20 cellular contexts compared by ENCODE assay signal in genomic region chr2:195308163-195308562, GRCh38.
DNase-seq lines count a peak whose midpoint lies in the region; ATAC-seq, FAIRE-seq and TF ChIP-seq lines count a peak whose summit lies in the region.
"Had no signal": no experiment of that assay in that cellular context is flagged by ENCODE, and none has a peak within 500 bp of the region (broad histone marks: within the 10 kb centered on the region; RNA-seq: fewer than 3 reads in every experiment).

No MANE protein-coding gene starts in this region.

- TF ChIP-seq CTCF in A549 (IDR thresholded peaks at IDR 0.05) = no peak

- WGBS in A549 (ENCODE audit: missing lambda C conversion rate) = 0% methylated on average over 1 of the region's 1 CpG

- no peak overlapping the region for H3K27ac ChIP-seq in A549
- H3K27ac ChIP-seq: BLaER1, HL-60 had no signal

- ATAC-seq in A549 (peak in 1 of 2 experiments; percentile 57; a peak in 2 of 6 replicates), GM21447 (IDR thresholded peaks at IDR 0.05; ENCODE audit: unreplicated experiment) (no peak)
- ATAC-seq: GM12878, K562 had no signal

- DNase-seq in A549 (ENCODE audit: low read depth in 1 of 2, low spot score in 1 of 2) (no peak), LoVo (ENCODE audit: low spot score) (peak; percentile 14), urothelium cell line (ENCODE audit: low spot score) (no peak), NCI-H69 (lab: John Stamatoyannopoulos, UW) (no peak), occipital lobe (lab: John Stamatoyannopoulos, UW) (no peak)
- DNase-seq: Calu3; CD4-positive, alpha-beta memory T cell; DMS79 treated with DMSO at 0.1 percent for 48 hours; HCEC 1CT; IMR-90 had no signal

- CTCF ChIA-PET in A549 (lab: Yijun Ruan, JAX) = interaction anchor here (0.6 kb wide), 1 partner anchor 441 kb away, joined by 3 read pairs; no protein-coding TSS in a partner anchor

- peak overlapping the region; percentile 45 for H3K4me2 ChIP-seq in A549
- H3K4me2 ChIP-seq: BLaER1 had no signal

- TF ChIP-seq RAD21 in A549 (conservative IDR thresholded peaks at IDR 0.05 in 1 of 2, IDR thresholded peaks at IDR 0.05 in 1 of 2) = no peak

- no peak for FAIRE-seq in A549 (lab: Jason Lieb, UNC)
- peak; percentile 33 for FAIRE-seq in endometrium (lab: Jason Lieb, UNC)
- peak; percentile 37 for FAIRE-seq in urothelium cell line (lab: Jason Lieb, UNC)
- FAIRE-seq: A204.1, GM12878, GM19239, H54, K562 had no signal

- H3K9me3 ChIP-seq in A549 = no peaks in the 10 kb centered on the region
- H3K9me3 ChIP-seq: BLaER1 had no signal

- H3K4me3 ChIP-seq in A549 = no peak overlapping the region
- H3K4me3 ChIP-seq: BLaER1, GM12878, GM23338, K562 had no signal

- H3K4me1 ChIP-seq in A549 = peaks cover 19% of the 10 kb centered on the region

- no peak for TF ChIP-seq POLR2A in A549 (IDR thresholded peaks at IDR 0.05; ENCODE audit: low read length)

- POLR2A ChIA-PET in A549 (lab: Yijun Ruan, JAX) = no interaction called here

- TF ChIP-seq EP300 in A549 (IDR thresholded peaks at IDR 0.05) = no peak

TF ChIP-seq in A549, 52 proteins besides CTCF, POLR2A, EP300 and RAD21:
- TF ChIP-seq PHF8 (IDR thresholded peaks at IDR 0.05; ENCODE audit: borderline replicate concordance, low read depth) (no peak), JUNB (IDR thresholded peaks at IDR 0.05) (0 out of 2 replicates have a peak, but pooled peaks have one; percentile 27), BCL3 (IDR thresholded peaks at IDR 0.05) (0 out of 3 replicates have a peak, but pooled peaks have one; percentile 3)
